In genomic region chr3:179853176-179853575, GRCh38 we compare ENCODE assay signal across 8 cellular contexts.
A peak's percentile ranks its signal among the peaks of the same experiment; 100 is the strongest.
DNase-seq lines count a peak whose midpoint lies in the region; ATAC-seq, FAIRE-seq and TF ChIP-seq lines count a peak whose summit lies in the region.

No MANE protein-coding gene starts in this region.

- no peaks in the 10 kb centered on the region for H3K9me3 Mint-ChIP-seq in osteocyte (ENCODE audit: unreplicated experiment)
- no peaks in the 10 kb centered on the region for H3K9me3 Mint-ChIP-seq in activated CD4-positive, alpha-beta T cell treated with anti-CD3 and anti-CD28 coated beads, Interleukin-2, amount 10 ng/mL, durations not matched to agents 24 days and 14 days

- no peak for FAIRE-seq in RCC 7860 (lab: Jason Lieb, UNC)

- DNase-seq in RPMI7951 (ENCODE audit: low read depth) (peak; percentile 3), osteocyte (ENCODE audit: extremely low spot score, unreplicated experiment) (no peak), RCC 7860 (ENCODE audit: low spot score) (no peak)
- no peak for DNase-seq in activated CD4-positive, alpha-beta T cell treated with anti-CD3 and anti-CD28 coated beads, Interleukin-2, amount 10 ng/mL, durations not matched to agents 24 days and 14 days
- DNase-seq in activated T-cell treated with anti-CD3 and anti-CD28 coated beads, Interleukin-2, amount 50 U/mL, for 1 hour: no peak

- ATAC-seq in GM18519 (IDR thresholded peaks at IDR 0.05; ENCODE audit: low FRiP score, unreplicated experiment): peak; percentile 65
- ATAC-seq in HG02884 (IDR thresholded peaks at IDR 0.05; ENCODE audit: unreplicated experiment): peak; percentile 56
- ATAC-seq in HG02678 (IDR thresholded peaks at IDR 0.05; ENCODE audit: unreplicated experiment): no peak

- no peaks in the 10 kb centered on the region for H3K36me3 Mint-ChIP-seq in osteocyte (ENCODE audit: unreplicated experiment)
- H3K36me3 Mint-ChIP-seq in activated CD4-positive, alpha-beta T cell treated with anti-CD3 and anti-CD28 coated beads, Interleukin-2, amount 10 ng/mL, durations not matched to agents 24 days and 14 days (ENCODE audit: low read depth): no peaks in the 10 kb centered on the region

- H3K27ac Mint-ChIP-seq in osteocyte (ENCODE audit: unreplicated experiment): peak overlapping the region; percentile 19
- H3K27ac Mint-ChIP-seq in activated CD4-positive, alpha-beta T cell treated with anti-CD3 and anti-CD28 coated beads, Interleukin-2, amount 10 ng/mL, durations not matched to agents 24 days and 14 days: no peak overlapping the region

- no peak for TF ChIP-seq CTCF in osteocyte (IDR thresholded peaks at IDR 0.05)

- intact Hi-C loops in activated CD4-positive, alpha-beta T cell treated with anti-CD3 and anti-CD28 coated beads, Interleukin-2, amount 10 ng/mL, durations not matched to agents 24 days and 14 days (cut with micrococcal nuclease): no loop called here

- peaks cover 12% of the 10 kb centered on the region for H3K4me1 Mint-ChIP-seq in osteocyte (ENCODE audit: unreplicated experiment)
- H3K4me1 Mint-ChIP-seq in activated CD4-positive, alpha-beta T cell treated with anti-CD3 and anti-CD28 coated beads, Interleukin-2, amount 10 ng/mL, durations not matched to agents 24 days and 14 days: no peaks in the 10 kb centered on the region

- H3K4me3 Mint-ChIP-seq in osteocyte (ENCODE audit: unreplicated experiment): no peak overlapping the region
- H3K4me3 Mint-ChIP-seq in activated CD4-positive, alpha-beta T cell treated with anti-CD3 and anti-CD28 coated beads, Interleukin-2, amount 10 ng/mL, durations not matched to agents 24 days and 14 days: no peak overlapping the region

- H3K27me3 Mint-ChIP-seq in osteocyte (ENCODE audit: unreplicated experiment): peaks cover 28% of the 10 kb centered on the region
- peaks cover 9% of the 10 kb centered on the region for H3K27me3 Mint-ChIP-seq in activated CD4-positive, alpha-beta T cell treated with anti-CD3 and anti-CD28 coated beads, Interleukin-2, amount 10 ng/mL, durations not matched to agents 24 days and 14 days
